In the genomic region with DNA sequence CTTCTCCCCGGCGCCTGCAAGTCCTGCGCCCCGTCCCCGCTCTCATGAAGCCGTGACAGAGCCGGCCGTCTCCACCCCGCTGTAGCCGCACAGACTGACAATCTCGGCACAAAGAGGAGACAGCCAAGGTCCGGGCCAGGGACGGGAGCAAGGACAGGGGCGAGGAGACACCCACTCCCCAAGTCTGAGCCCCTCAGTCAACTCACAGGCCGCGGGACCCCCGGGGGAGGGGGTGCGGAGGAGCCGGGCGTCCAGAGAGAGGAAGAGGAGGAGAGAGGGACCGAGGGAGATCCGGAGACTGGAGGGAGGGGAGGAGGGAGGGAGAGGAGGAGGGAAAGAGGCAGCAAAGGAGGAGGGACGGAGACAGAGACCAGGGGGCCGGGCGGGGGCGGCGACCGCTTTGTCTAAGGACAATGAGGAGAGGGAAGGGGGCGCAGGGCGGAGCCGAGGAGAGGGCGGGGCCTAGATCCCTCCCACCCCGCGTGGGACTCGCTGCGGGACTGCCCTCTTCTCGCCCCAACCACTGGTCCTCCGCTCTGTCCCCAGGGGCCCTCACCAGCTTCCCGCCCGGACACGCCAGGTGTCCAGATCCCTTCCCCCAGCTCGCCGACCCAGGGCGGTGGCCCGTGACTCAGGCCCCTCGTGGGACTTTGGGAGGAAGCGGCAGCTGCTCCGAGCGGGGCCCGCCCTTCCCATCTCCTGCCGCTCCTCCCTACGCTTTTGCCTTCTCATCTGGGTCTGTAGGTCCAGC, we compare ENCODE assay signal across 8 cellular contexts. TPM values are rescaled to one million over a fixed set of nuclear protein-coding genes. Genes with fewer than 3 reads are reported as not detected.
A peak's percentile ranks its signal among the peaks of the same experiment; 100 is the strongest.
DNase-seq lines count a peak whose midpoint lies in the region; ATAC-seq, FAIRE-seq and TF ChIP-seq lines count a peak whose summit lies in the region.

No MANE protein-coding gene starts in this region.

- ATAC-seq in HG03521 (IDR thresholded peaks at IDR 0.05; ENCODE audit: unreplicated experiment) (peak; percentile 46), lung (ENCODE audit: insufficient read depth, low FRiP score) (peak; percentile 63)

- 1% methylated on average over 47 to 52 of the region's 52 CpGs for WGBS in lung, 2 donors

- peak overlapping the region; percentile 66 for H3K4me3 ChIP-seq in lung

- H3K27me3 ChIP-seq in lung (ENCODE audit: control insufficient read depth, insufficient read depth), result no peaks in the 10 kb centered on the region

- DNase-seq in Ammon's horn (ENCODE audit: low spot score) (peak; percentile 84), GM19239 (ENCODE audit: insufficient read length, low spot score) (peak; percentile 65), NCI-H69 (lab: John Stamatoyannopoulos, UW) (peak; percentile 97), ecto neural progenitor cell (ENCODE audit: low spot score) (peak; percentile 92), lung (ENCODE audit: low spot score) (peak; percentile 93)
- DNase-seq in activated CD4-positive, alpha-beta T cell treated with anti-CD3 and anti-CD28 coated beads, Interleukin-2, amount 50 U/mL, for 48 hours, result peak; percentile 96 to 97
- DNase-seq in stimulated activated CD4-positive, alpha-beta T cell treated with anti-CD3 and anti-CD28 coated beads, TNF-alpha, amount 100 ng/mL, for 1 hour (ENCODE audit: low read depth in 3 of 3, low spot score in 1 of 3), result peak; percentile 28 to 70 (median 32)

- no peak for TF ChIP-seq CTCF in lung (IDR thresholded peaks at IDR 0.05; ENCODE audit: control extremely low read depth, extremely low read depth)

- H3K27ac ChIP-seq in lung (ENCODE audit: low read depth in 1 of 2, low read length in 1 of 2), result peak overlapping the region; percentile 95 to 98

- H3K9me3 ChIP-seq in lung (ENCODE audit: control insufficient read depth in 2 of 2, insufficient read depth in 1 of 2, low read length in 1 of 2), result no peaks in the 10 kb centered on the region

- H3K4me1 ChIP-seq in lung (ENCODE audit: control insufficient read depth in 2 of 2, insufficient read depth in 2 of 2, low read length in 2 of 2), result peaks cover 0 to 3% of the 10 kb centered on the region in 2 donors

- peak; percentile 97 for FAIRE-seq in GM19239 (lab: Jason Lieb, UNC)

- peaks cover 0 to 1% of the 10 kb centered on the region in 2 donors for H3K36me3 ChIP-seq in lung (ENCODE audit: control insufficient read depth in 2 of 2, insufficient read depth in 2 of 2, low read length in 2 of 2)

RNA-seq across cellular contexts. Expression of gene PPP1R18, which starts 0.6 kb away (rescaled TPM):
- total RNA-seq in lung, result 10 to 100 TPM; 28.2 to 63.9 TPM
- 100 to 1,000 TPM in 1 of 2 donors, 10 to 100 TPM in 1; 69.3 to 155 TPM for polyA plus RNA-seq in lung

RNA-seq across cellular contexts. Expression of gene NRM, which starts 3.7 kb away (rescaled TPM):
- total RNA-seq in lung, result 10 to 100 TPM in 1 of 2 donors, 1 to 10 TPM in 1; 5.1 to 15.9 TPM
- polyA plus RNA-seq in lung, result 10 to 100 TPM; 16.0 to 18.7 TPM

RNA-seq across cellular contexts. Expression of gene DHX16, which starts 14.3 kb away (rescaled TPM):
- total RNA-seq in lung, result 10 to 100 TPM; 28.7 to 31.7 TPM
- polyA plus RNA-seq in lung, result 10 to 100 TPM; 23.4 to 31.4 TPM

RNA-seq across cellular contexts. Expression of gene MDC1, which starts 30.0 kb away (rescaled TPM):
- 10 to 100 TPM; 13.7 to 34.0 TPM for total RNA-seq in lung
- 10 to 100 TPM in 1 of 2 donors, 1 to 10 TPM in 1; 9.9 to 11.0 TPM for polyA plus RNA-seq in lung

RNA-seq across cellular contexts. Expression of gene TUBB, which starts 33.1 kb away (rescaled TPM):
- 100 to 1,000 TPM; 292 to 403 TPM for total RNA-seq in lung
- 100 to 1,000 TPM; 171 to 303 TPM for polyA plus RNA-seq in lung

Comparison
In these comparisons a context has a peak if more than half of its experiments do, and no peak if none do; other contexts are left out.
1. Peak in every context shown above with its lines: DNase-seq, ATAC-seq, H3K4me3 ChIP-seq and H3K27ac ChIP-seq.
2. DNase-seq: peak in every context shown above with its lines; median percentile 97 in NCI-H69; 96 in activated CD4-positive, alpha-beta T cell treated with anti-CD3 and anti-CD28 coated beads, Interleukin-2, amount 50 U/mL, for 48 hours; 93 in lung; 92 in ecto neural progenitor cell; 84 in Ammon's horn; 65 in GM19239; 32 in stimulated activated CD4-positive, alpha-beta T cell treated with anti-CD3 and anti-CD28 coated beads, TNF-alpha, amount 100 ng/mL, for 1 hour.